8 cellular contexts compared by ENCODE assay signal in the genomic region with DNA sequence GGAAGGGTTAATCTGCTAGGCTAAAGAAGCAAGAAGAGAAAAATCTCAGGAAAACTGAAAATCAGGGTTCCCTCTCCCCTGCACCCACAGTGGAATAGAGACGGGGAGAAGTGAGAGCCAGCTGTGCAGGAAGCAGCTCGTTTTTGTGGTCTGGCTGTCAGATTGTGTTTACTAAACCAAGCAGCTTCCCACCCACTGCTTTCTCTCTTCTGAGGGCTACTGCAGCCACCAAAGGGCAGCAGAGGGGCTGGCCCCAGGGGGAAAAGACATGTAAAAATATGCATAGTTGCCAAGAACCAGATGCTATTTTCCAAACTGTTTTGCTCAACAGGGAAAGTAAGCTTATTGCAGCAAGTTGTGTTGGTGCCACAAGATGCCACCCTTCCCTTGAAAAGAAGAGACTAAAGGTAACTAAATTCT.
A peak's percentile ranks its signal among the peaks of the same experiment; 100 is the strongest.
DNase-seq lines count a peak whose midpoint lies in the region; ATAC-seq, FAIRE-seq and TF ChIP-seq lines count a peak whose summit lies in the region.

No MANE protein-coding gene starts in this region.

- ATAC-seq in HG03139 (IDR thresholded peaks at IDR 0.05; ENCODE audit: unreplicated experiment): peak; percentile 68

- DNase-seq in AG09309 (ENCODE audit: low read depth) (peak; percentile 74), GM19239 (ENCODE audit: insufficient read length, low spot score) (no peak), astrocyte of the spinal cord (ENCODE audit: low read depth, low spot score) (peak; percentile 57), T-helper 9 cell (no peak), T-helper 1 cell (no peak), COLO829 (ENCODE audit: low spot score) (no peak)

- peak overlapping the region in 1 of 5 donors; percentile 5 for H3K9ac ChIP-seq in subcutaneous abdominal adipose tissue (ENCODE audit: low read length in 5 of 5)

- H3K9me3 ChIP-seq in subcutaneous abdominal adipose tissue (ENCODE audit: control insufficient read depth in 5 of 5, low read length in 5 of 5): no peaks in the 10 kb centered on the region

- no peaks in the 10 kb centered on the region for H3K27me3 ChIP-seq in subcutaneous abdominal adipose tissue (ENCODE audit: control insufficient read depth in 5 of 5, insufficient read depth in 4 of 5, low read length in 5 of 5)

- in situ Hi-C loops in astrocyte of the spinal cord (cut with HindIII; ENCODE audit: low sequenced_read_pairs): no loop called here

- TF ChIP-seq CTCF in AG09309 (IDR thresholded peaks at IDR 0.05; ENCODE audit: control insufficient read depth, insufficient read depth, low read depth, low read length, missing control alignments): peak; percentile 49
- TF ChIP-seq CTCF in astrocyte of the spinal cord (IDR thresholded peaks at IDR 0.05; ENCODE audit: low read depth, low read length): peak; percentile 20

- no peak overlapping the region for H3K27ac ChIP-seq in subcutaneous abdominal adipose tissue (ENCODE audit: low read depth, low read length)

- H3K4me1 ChIP-seq in subcutaneous abdominal adipose tissue (ENCODE audit: control insufficient read depth in 5 of 5, insufficient read depth in 5 of 5, low read length in 5 of 5): peaks cover 4 to 17% (median 14%) of the 10 kb centered on the region in 5 donors

- peak; percentile 59 for FAIRE-seq in GM19239 (lab: Jason Lieb, UNC)

- no peaks in the 10 kb centered on the region for H3K36me3 ChIP-seq in subcutaneous abdominal adipose tissue (ENCODE audit: control insufficient read depth in 5 of 5, insufficient read depth in 5 of 5, low read length in 5 of 5)

- H3K4me3 ChIP-seq in AG09309 (ENCODE audit: control insufficient read depth, low read depth, low read length) (no peak overlapping the region), astrocyte of the spinal cord (ENCODE audit: low read depth, low read length) (no peak overlapping the region), subcutaneous abdominal adipose tissue (ENCODE audit: low read depth in 1 of 5, low read length in 5 of 5) (peak overlapping the region; percentile 8 to 54 (median 45))

Comparison
In these comparisons a context has a peak if more than half of its experiments do, and no peak if none do; other contexts are left out.
1. DNase-seq: peak in AG09309 (single experiment) and astrocyte of the spinal cord (single experiment); none in GM19239 (single experiment), T-helper 9 cell (single experiment), T-helper 1 cell (0 of 5) and COLO829 (single experiment).
2. H3K4me3 ChIP-seq: peak in subcutaneous abdominal adipose tissue (5 of 5); none in AG09309 (single experiment) and astrocyte of the spinal cord (single experiment).